Comparison of ENCODE assay signal across 1 cellular context in the genomic region with DNA sequence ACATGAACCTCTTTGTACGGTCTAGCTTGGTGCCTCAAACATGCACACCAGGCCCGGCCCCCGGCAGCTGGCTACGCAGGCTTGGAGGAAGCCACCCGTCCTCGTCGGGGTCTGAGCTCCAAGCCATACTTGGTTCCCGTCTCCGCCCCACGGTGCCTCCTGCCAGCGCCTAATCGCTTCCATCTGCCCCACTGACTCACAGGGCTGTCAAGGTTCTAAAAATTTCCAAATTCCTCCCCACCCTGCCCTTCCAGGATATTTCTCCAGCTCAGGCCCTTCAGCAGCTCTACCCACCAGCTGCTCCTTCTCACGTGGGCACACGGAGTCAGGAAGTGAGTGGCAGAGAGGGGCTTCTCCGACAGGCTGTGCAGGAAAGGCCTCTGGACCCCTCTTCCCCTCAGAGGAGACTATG.
TF ChIP-seq lines count a peak whose summit lies in the region.

No MANE protein-coding gene starts in this region.

TF ChIP-seq in SK-N-SH, 30 proteins besides CTCF, POLR2A, EP300 and RAD21 (continued from another document):
- TF ChIP-seq, protein P1, sequence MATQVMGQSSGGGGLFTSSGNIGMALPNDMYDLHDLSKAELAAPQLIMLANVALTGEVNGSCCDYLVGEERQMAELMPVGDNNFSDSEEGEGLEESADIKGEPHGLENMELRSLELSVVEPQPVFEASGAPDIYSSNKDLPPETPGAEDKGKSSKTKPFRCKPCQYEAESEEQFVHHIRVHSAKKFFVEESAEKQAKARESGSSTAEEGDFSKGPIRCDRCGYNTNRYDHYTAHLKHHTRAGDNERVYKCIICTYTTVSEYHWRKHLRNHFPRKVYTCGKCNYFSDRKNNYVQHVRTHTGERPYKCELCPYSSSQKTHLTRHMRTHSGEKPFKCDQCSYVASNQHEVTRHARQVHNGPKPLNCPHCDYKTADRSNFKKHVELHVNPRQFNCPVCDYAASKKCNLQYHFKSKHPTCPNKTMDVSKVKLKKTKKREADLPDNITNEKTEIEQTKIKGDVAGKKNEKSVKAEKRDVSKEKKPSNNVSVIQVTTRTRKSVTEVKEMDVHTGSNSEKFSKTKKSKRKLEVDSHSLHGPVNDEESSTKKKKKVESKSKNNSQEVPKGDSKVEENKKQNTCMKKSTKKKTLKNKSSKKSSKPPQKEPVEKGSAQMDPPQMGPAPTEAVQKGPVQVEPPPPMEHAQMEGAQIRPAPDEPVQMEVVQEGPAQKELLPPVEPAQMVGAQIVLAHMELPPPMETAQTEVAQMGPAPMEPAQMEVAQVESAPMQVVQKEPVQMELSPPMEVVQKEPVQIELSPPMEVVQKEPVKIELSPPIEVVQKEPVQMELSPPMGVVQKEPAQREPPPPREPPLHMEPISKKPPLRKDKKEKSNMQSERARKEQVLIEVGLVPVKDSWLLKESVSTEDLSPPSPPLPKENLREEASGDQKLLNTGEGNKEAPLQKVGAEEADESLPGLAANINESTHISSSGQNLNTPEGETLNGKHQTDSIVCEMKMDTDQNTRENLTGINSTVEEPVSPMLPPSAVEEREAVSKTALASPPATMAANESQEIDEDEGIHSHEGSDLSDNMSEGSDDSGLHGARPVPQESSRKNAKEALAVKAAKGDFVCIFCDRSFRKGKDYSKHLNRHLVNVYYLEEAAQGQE (IDR thresholded peaks at IDR 0.05; ENCODE audit: low read depth, low read length), result peak; percentile 51
- TF ChIP-seq, protein P2, sequence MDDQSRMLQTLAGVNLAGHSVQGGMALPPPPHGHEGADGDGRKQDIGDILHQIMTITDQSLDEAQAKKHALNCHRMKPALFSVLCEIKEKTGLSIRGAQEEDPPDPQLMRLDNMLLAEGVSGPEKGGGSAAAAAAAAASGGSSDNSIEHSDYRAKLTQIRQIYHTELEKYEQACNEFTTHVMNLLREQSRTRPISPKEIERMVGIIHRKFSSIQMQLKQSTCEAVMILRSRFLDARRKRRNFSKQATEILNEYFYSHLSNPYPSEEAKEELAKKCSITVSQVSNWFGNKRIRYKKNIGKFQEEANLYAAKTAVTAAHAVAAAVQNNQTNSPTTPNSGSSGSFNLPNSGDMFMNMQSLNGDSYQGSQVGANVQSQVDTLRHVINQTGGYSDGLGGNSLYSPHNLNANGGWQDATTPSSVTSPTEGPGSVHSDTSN (IDR thresholded peaks at IDR 0.05), result peak; percentile 91
- TF ChIP-seq SIN3A (IDR thresholded peaks at IDR 0.05; ENCODE audit: borderline replicate concordance, low read depth, low read length), result peak; percentile 91; the same call in 1 of the 2 replicates
- TF ChIP-seq TAF1 (IDR thresholded peaks at IDR 0.05; ENCODE audit: borderline replicate concordance, low read depth, low read length), result peak; percentile 38; the same call in 1 of the 2 replicates
- TF ChIP-seq, protein P3, sequence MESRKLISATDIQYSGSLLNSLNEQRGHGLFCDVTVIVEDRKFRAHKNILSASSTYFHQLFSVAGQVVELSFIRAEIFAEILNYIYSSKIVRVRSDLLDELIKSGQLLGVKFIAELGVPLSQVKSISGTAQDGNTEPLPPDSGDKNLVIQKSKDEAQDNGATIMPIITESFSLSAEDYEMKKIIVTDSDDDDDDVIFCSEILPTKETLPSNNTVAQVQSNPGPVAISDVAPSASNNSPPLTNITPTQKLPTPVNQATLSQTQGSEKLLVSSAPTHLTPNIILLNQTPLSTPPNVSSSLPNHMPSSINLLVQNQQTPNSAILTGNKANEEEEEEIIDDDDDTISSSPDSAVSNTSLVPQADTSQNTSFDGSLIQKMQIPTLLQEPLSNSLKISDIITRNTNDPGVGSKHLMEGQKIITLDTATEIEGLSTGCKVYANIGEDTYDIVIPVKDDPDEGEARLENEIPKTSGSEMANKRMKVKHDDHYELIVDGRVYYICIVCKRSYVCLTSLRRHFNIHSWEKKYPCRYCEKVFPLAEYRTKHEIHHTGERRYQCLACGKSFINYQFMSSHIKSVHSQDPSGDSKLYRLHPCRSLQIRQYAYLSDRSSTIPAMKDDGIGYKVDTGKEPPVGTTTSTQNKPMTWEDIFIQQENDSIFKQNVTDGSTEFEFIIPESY (IDR thresholded peaks at IDR 0.05; ENCODE audit: borderline replicate concordance, low read depth), result no peak
- no peak for TF ChIP-seq SMC3 (IDR thresholded peaks at IDR 0.05; ENCODE audit: low read depth, low read length)
- peak; percentile 89; the same call in 1 of the 2 replicates for TF ChIP-seq JUND (IDR thresholded peaks at IDR 0.05)
- TF ChIP-seq RXRA (IDR thresholded peaks at IDR 0.05; ENCODE audit: borderline replicate concordance, low read depth), result no peak
- peak; percentile 90; the same call in 1 of the 2 replicates for TF ChIP-seq MEF2A (IDR thresholded peaks at IDR 0.05; ENCODE audit: borderline replicate concordance, low read depth)
- TF ChIP-seq EZH2phosphoT487 (IDR thresholded peaks at IDR 0.05; ENCODE audit: borderline replicate concordance, low read depth), result no peak
- TF ChIP-seq, protein P4, sequence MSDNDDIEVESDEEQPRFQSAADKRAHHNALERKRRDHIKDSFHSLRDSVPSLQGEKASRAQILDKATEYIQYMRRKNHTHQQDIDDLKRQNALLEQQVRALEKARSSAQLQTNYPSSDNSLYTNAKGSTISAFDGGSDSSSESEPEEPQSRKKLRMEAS (IDR thresholded peaks at IDR 0.05; ENCODE audit: low read depth), result peak; percentile 88
- TF ChIP-seq POLR2AphosphoS5 (IDR thresholded peaks at IDR 0.05; ENCODE audit: low read depth, low read length), result peak; percentile 88; the same call in 1 of the 2 replicates
- TF ChIP-seq, protein P5, sequence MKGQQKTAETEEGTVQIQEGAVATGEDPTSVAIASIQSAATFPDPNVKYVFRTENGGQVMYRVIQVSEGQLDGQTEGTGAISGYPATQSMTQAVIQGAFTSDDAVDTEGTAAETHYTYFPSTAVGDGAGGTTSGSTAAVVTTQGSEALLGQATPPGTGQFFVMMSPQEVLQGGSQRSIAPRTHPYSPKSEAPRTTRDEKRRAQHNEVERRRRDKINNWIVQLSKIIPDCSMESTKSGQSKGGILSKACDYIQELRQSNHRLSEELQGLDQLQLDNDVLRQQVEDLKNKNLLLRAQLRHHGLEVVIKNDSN (IDR thresholded peaks at IDR 0.05; ENCODE audit: borderline replicate concordance, low read depth), result peak; percentile 85; the same call in 1 of the 2 replicates
- peak; percentile 97 for TF ChIP-seq FOSL2 (IDR thresholded peaks at IDR 0.05; ENCODE audit: borderline replicate concordance, low read depth)
- peak; percentile 82 for TF ChIP-seq TEAD4 (IDR thresholded peaks at IDR 0.05; ENCODE audit: borderline replicate concordance, insufficient read depth)
- TF ChIP-seq FOXJ3 (CRISPR knock-in tag; IDR thresholded peaks at IDR 0.05), result no peak
- TF ChIP-seq TCF12 (IDR thresholded peaks at IDR 0.05), result peak; percentile 99
- TF ChIP-seq NFIC (IDR thresholded peaks at IDR 0.05; ENCODE audit: borderline replicate concordance), result peak; percentile 97
